ENCODE assay signal across 1 cellular context in the genomic region with DNA sequence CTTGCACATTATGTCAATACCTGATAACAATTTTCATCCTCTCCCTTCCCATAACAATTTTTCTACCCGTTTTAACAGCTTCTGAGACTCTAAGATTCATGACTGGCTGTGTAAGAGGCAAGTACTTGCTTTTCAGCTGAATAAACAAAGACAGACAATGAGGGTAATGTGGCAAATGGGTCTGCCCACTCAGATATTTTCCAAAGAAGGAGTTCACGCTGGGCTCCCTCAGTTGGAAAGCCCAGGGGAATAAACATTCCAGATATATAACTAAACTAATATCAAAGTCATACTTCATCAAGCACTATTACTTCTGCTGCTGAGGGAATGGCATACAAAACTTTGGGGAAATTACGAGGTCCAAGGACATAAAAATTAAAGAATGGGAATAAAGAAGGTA.
TF ChIP-seq lines count a peak whose summit lies in the region.

No MANE protein-coding gene starts in this region.

TF ChIP-seq in HEK293T, 16 proteins besides CTCF, POLR2A, EP300 and RAD21 (continued from another document):
- TF ChIP-seq PKNOX1 (IDR thresholded peaks at IDR 0.05), result peak; percentile 50
- no peak for TF ChIP-seq NFRKB (IDR thresholded peaks at IDR 0.05)
